21 cellular contexts compared by ENCODE assay signal in the genomic region with DNA sequence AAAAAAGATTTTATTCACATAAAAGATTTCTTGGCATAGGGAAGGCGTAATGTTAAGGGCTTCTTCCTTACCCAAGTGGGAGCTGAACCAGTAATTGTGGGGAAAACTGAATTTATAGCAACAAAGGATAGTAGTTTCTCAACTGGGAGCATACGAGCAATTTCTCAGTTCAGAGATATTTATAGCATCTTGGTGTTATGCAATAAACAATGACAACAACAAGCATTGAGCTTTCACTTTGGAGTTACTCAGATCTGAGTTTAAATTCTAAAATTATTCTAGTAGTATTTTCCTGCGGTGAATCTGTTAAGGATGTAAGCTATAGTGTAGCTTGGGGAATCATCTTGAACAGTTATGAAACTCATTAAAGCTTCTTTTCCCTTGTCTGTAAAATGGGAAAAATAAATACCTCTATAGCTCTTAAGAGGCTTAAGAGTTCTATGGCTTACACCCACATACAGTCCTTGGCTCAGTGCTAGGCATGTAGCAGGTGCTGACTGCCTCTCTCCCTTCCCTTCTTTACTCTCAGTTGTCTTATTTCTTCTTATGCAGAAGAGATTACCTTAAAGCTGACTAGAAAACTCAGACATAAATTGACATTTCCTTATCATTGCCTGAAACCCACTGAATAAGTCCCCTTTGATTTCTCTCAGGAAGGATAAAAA. TPM values are rescaled to one million over a fixed set of nuclear protein-coding genes. Genes with fewer than 3 reads are reported as not detected.
DNase-seq lines count a peak whose midpoint lies in the region; ATAC-seq and TF ChIP-seq lines count a peak whose summit lies in the region.
"Had no signal": no experiment of that assay in that cellular context is flagged by ENCODE, and none has a peak within 500 bp of the region (broad histone marks: within the 10 kb centered on the region; RNA-seq: fewer than 3 reads in every experiment).

No MANE protein-coding gene starts in this region.

- no peaks in the 10 kb centered on the region for H3K36me3 ChIP-seq in BLaER1 treated with 17β-estradiol and CSF1 and Interleukin-3, amounts not matched to agents 10 nM and 100 nM
- H3K36me3 ChIP-seq in esophagus muscularis mucosa, result no peaks in the 10 kb centered on the region
- H3K36me3 ChIP-seq: heart left ventricle had no signal

- H4K20me1 ChIP-seq in BLaER1 treated with 17β-estradiol and CSF1 and Interleukin-3, amounts not matched to agents 10 nM and 100 nM, result no peaks in the 10 kb centered on the region

- ATAC-seq in HG02759 (IDR thresholded peaks at IDR 0.05; ENCODE audit: unreplicated experiment), result peak; percentile 60
- ATAC-seq: SK-N-SH treated with all-trans-retinoic acid at 6 μM for 48 hours had no signal

- no peak for TF ChIP-seq POLR2A in esophagus muscularis mucosa (IDR thresholded peaks at IDR 0.05; ENCODE audit: low read depth)

- TF ChIP-seq CTCF in esophagus muscularis mucosa (IDR thresholded peaks at IDR 0.05), result no peak

- H3K9me3 ChIP-seq in BLaER1 treated with 17β-estradiol and CSF1 and Interleukin-3, amounts not matched to agents 10 nM and 100 nM (replicated peaks in 1 of 11), result no peaks in the 10 kb centered on the region
- no peaks in the 10 kb centered on the region for H3K9me3 ChIP-seq in esophagus muscularis mucosa
- H3K9me3 ChIP-seq: heart left ventricle, testis had no signal

- no peak overlapping the region for H3K4me3 ChIP-seq in BLaER1 treated with 17β-estradiol and CSF1 and Interleukin-3, amounts not matched to agents 10 nM and 100 nM
- no peak overlapping the region for H3K4me3 ChIP-seq in esophagus muscularis mucosa
- H3K4me3 ChIP-seq: heart left ventricle, PC-9, testis had no signal

- no peak overlapping the region for H3K27ac ChIP-seq in BLaER1 treated with 17β-estradiol and CSF1 and Interleukin-3, amounts not matched to agents 10 nM and 100 nM
- no peak overlapping the region for H3K27ac ChIP-seq in esophagus muscularis mucosa (replicated peaks in 1 of 4)
- H3K27ac ChIP-seq: epithelial cell of prostate, heart left ventricle, PC-9, testis had no signal

- no peak overlapping the region for H3K9ac ChIP-seq in BLaER1 treated with 17β-estradiol and CSF1 and Interleukin-3, amounts not matched to agents 10 nM and 100 nM

- H3K27me3 ChIP-seq in BLaER1 treated with 17β-estradiol and CSF1 and Interleukin-3, amounts not matched to agents 10 nM and 100 nM, result no peaks in the 10 kb centered on the region
- no peaks in the 10 kb centered on the region for H3K27me3 ChIP-seq in esophagus muscularis mucosa
- H3K27me3 ChIP-seq: heart left ventricle, testis had no signal

- peak overlapping the region in 7 of 11 experiments; percentile 6 to 59 (median 38); a peak in 9 of 22 replicates for H3K4me2 ChIP-seq in BLaER1 treated with 17β-estradiol and CSF1 and Interleukin-3, amounts not matched to agents 10 nM and 100 nM
- H3K4me2 ChIP-seq: PC-9 had no signal

- DNase-seq in OCI-M1 (lab: John Stamatoyannopoulos, UW) (peak; percentile 34), foreskin melanocyte (peak; percentile 21), kidney glomerular epithelial cell (lab: John Stamatoyannopoulos, UW) (no peak), T-helper 2 cell (no peak), esophagus muscularis mucosa (ENCODE audit: extremely low spot score) (no peak), cerebellar nuclear complex (lab: John Stamatoyannopoulos, UW) (no peak)
- DNase-seq: activated CD4-positive, alpha-beta T cell treated with anti-CD3 and anti-CD28 coated beads, Interleukin-2, amount 10 ng/mL, durations not matched to agents 7 days and 5 days; activated naive CD4-positive, alpha-beta T cell treated with anti-CD3 and anti-CD28 coated beads for 36 hours; activated T-cell treated with anti-CD3 and anti-CD28 coated beads for 4 hours; cortex of kidney; EL; heart left ventricle; immature natural killer cell; Karpas-422; nephron progenitor cell; PC-9; testis had no signal

- H3K4me1 ChIP-seq in BLaER1 treated with 17β-estradiol and CSF1 and Interleukin-3, amounts not matched to agents 10 nM and 100 nM, result peaks cover 0 to 17% (median 6%) of the 10 kb centered on the region in 10 experiments; a peak in 9 of 20 replicates
- H3K4me1 ChIP-seq in esophagus muscularis mucosa, result no peaks in the 10 kb centered on the region
- H3K4me1 ChIP-seq: testis had no signal

- no peak for TF ChIP-seq EP300 in esophagus muscularis mucosa (IDR thresholded peaks at IDR 0.05)

- intact Hi-C loops in esophagus muscularis mucosa (cut with DNase I), result no loop called here

- 65% methylated on average over 3 of the region's 3 CpGs for WGBS in esophagus muscularis mucosa

RNA-seq across cellular contexts. Expression of gene SAMD5, which starts 58.8 kb away (rescaled TPM):
- under 1 TPM; 0.42 to 0.86 (median 0.64) TPM for total RNA-seq in esophagus muscularis mucosa
- total RNA-seq: activated CD4-positive, alpha-beta T cell treated with anti-CD3 and anti-CD28 coated beads, Interleukin-2, amount 10 ng/mL, durations not matched to agents 7 days and 5 days; activated naive CD4-positive, alpha-beta T cell treated with anti-CD3 and anti-CD28 coated beads for 36 hours had no signal

Comparison
In these comparisons a context has a peak if more than half of its experiments do, and no peak if none do; other contexts are left out.
1. DNase-seq: peak in OCI-M1 (single experiment) and foreskin melanocyte (single experiment); none in kidney glomerular epithelial cell (single experiment), T-helper 2 cell (0 of 5), esophagus muscularis mucosa (single experiment) and cerebellar nuclear complex (0 of 2).